Comparison of ENCODE assay signal across 1 cellular context in genomic region chr11:67397986-67398660, GRCh38.
TF ChIP-seq lines count a peak whose summit lies in the region.

No MANE protein-coding gene starts in this region.

TF ChIP-seq in GM23338, 12 proteins besides CTCF, POLR2A, EP300 and RAD21 (continued from another document):
- TF ChIP-seq, protein P1, sequence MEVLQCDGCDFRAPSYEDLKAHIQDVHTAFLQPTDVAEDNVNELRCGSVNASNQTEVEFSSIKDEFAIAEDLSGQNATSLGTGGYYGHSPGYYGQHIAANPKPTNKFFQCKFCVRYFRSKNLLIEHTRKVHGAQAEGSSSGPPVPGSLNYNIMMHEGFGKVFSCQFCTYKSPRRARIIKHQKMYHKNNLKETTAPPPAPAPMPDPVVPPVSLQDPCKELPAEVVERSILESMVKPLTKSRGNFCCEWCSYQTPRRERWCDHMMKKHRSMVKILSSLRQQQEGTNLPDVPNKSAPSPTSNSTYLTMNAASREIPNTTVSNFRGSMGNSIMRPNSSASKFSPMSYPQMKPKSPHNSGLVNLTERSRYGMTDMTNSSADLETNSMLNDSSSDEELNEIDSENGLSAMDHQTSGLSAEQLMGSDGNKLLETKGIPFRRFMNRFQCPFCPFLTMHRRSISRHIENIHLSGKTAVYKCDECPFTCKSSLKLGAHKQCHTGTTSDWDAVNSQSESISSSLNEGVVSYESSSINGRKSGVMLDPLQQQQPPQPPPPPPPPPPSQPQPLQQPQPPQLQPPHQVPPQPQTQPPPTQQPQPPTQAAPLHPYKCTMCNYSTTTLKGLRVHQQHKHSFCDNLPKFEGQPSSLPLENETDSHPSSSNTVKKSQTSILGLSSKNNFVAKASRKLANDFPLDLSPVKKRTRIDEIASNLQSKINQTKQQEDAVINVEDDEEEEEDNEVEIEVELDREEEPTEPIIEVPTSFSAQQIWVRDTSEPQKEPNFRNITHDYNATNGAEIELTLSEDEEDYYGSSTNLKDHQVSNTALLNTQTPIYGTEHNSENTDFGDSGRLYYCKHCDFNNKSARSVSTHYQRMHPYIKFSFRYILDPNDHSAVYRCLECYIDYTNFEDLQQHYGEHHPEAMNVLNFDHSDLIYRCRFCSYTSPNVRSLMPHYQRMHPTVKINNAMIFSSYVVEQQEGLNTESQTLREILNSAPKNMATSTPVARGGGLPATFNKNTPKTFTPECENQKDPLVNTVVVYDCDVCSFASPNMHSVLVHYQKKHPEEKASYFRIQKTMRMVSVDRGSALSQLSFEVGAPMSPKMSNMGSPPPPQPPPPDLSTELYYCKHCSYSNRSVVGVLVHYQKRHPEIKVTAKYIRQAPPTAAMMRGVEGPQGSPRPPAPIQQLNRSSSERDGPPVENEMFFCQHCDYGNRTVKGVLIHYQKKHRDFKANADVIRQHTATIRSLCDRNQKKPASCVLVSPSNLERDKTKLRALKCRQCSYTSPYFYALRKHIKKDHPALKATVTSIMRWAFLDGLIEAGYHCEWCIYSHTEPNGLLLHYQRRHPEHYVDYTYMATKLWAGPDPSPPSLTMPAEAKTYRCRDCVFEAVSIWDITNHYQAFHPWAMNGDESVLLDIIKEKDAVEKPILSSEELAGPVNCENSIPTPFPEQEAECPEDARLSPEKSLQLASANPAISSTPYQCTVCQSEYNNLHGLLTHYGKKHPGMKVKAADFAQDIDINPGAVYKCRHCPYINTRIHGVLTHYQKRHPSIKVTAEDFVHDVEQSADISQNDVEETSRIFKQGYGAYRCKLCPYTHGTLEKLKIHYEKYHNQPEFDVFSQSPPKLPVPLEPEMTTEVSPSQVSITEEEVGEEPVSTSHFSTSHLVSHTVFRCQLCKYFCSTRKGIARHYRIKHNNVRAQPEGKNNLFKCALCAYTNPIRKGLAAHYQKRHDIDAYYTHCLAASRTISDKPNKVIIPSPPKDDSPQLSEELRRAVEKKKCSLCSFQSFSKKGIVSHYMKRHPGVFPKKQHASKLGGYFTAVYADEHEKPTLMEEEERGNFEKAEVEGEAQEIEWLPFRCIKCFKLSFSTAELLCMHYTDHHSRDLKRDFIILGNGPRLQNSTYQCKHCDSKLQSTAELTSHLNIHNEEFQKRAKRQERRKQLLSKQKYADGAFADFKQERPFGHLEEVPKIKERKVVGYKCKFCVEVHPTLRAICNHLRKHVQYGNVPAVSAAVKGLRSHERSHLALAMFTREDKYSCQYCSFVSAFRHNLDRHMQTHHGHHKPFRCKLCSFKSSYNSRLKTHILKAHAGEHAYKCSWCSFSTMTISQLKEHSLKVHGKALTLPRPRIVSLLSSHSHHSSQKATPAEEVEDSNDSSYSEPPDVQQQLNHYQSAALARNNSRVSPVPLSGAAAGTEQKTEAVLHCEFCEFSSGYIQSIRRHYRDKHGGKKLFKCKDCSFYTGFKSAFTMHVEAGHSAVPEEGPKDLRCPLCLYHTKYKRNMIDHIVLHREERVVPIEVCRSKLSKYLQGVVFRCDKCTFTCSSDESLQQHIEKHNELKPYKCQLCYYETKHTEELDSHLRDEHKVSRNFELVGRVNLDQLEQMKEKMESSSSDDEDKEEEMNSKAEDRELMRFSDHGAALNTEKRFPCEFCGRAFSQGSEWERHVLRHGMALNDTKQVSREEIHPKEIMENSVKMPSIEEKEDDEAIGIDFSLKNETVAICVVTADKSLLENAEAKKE (CRISPR knock-in tag; IDR thresholded peaks at IDR 0.05) = no peak
- TF ChIP-seq ZNF114 (CRISPR knock-in tag; IDR thresholded peaks at IDR 0.05) = no peak
- no peak for TF ChIP-seq ETS1 (IDR thresholded peaks at IDR 0.05)
